ENCODE assay signal across 23 cellular contexts in the genomic region with DNA sequence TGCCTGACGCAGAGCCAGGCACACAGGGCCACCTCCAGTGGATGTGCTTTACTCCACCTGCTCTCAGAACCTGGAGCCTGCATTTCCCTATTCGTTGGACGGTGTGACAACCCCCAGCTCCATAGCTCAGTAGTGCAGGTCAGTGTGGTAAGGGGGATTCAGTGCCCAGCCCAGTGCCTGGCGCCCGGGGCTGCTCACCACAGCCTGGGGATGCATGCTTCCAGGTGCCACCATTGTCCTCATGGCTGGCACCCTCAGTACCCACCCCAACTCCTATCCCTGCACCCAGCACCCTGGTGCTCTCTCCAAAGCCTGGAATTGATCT. TPM values are rescaled to one million over a fixed set of nuclear protein-coding genes. Genes with fewer than 3 reads are reported as not detected.
DNase-seq lines count a peak whose midpoint lies in the region; ATAC-seq, FAIRE-seq and TF ChIP-seq lines count a peak whose summit lies in the region.
"Had no signal": no experiment of that assay in that cellular context is flagged by ENCODE, and none has a peak within 500 bp of the region (broad histone marks: within the 10 kb centered on the region; RNA-seq: fewer than 3 reads in every experiment).

No MANE protein-coding gene starts in this region.

- H3K4me3 Mint-ChIP-seq in astrocyte (ENCODE audit: unreplicated experiment): peak overlapping the region; percentile 20
- H3K4me3 Mint-ChIP-seq: activated naive CD8-positive, alpha-beta T cell treated with anti-CD3 and anti-CD28 coated beads, Interleukin-2, amount 50 U/mL, for 24 hours; CD14-positive monocyte; immature natural killer cell had no signal

- H3K4me3 ChIP-seq in astrocyte (ENCODE audit: insufficient read depth, low read depth, low read length) (no peak overlapping the region), skeletal muscle satellite cell (ENCODE audit: low read length) (peak overlapping the region; percentile 38)
- H3K4me3 ChIP-seq: heart right ventricle had no signal

- H3K36me3 ChIP-seq in astrocyte (ENCODE audit: insufficient read depth, low read length): no peaks in the 10 kb centered on the region
- no peaks in the 10 kb centered on the region for H3K36me3 ChIP-seq in skeletal muscle satellite cell (ENCODE audit: insufficient read depth, low read length)
- H3K36me3 ChIP-seq: heart right ventricle had no signal

- peaks cover 3% of the 10 kb centered on the region for H3K9me3 ChIP-seq in astrocyte (ENCODE audit: insufficient read depth, low read depth, low read length)
- H3K9me3 ChIP-seq in skeletal muscle satellite cell (replicated peaks; ENCODE audit: low read length): no peaks in the 10 kb centered on the region
- H3K9me3 ChIP-seq: heart right ventricle had no signal

- H3K9ac ChIP-seq in astrocyte (ENCODE audit: low read length): peak overlapping the region; percentile 25
- peak overlapping the region; percentile 73 for H3K9ac ChIP-seq in skeletal muscle satellite cell (ENCODE audit: low read depth, low read length)

- peaks cover 6% of the 10 kb centered on the region for H3K9me3 Mint-ChIP-seq in astrocyte (ENCODE audit: unreplicated experiment)
- H3K9me3 Mint-ChIP-seq: activated naive CD8-positive, alpha-beta T cell treated with anti-CD3 and anti-CD28 coated beads, Interleukin-2, amount 50 U/mL, for 24 hours; immature natural killer cell had no signal

- H4K20me1 ChIP-seq in astrocyte (ENCODE audit: insufficient read depth, low read length): no peaks in the 10 kb centered on the region

- DNase-seq in D341Med (ENCODE audit: low spot score): peak; percentile 21
- no peak for DNase-seq in astrocyte (ENCODE audit: low read depth)
- peak; percentile 27 for DNase-seq in left lobe of liver (ENCODE audit: low spot score)
- no peak for DNase-seq in inferior parietal cortex (ENCODE audit: extremely low spot score)
- no peak for DNase-seq in activated CD4-positive, alpha-beta T cell treated with anti-CD3 and anti-CD28 coated beads for 48 hours
- DNase-seq: activated CD8-positive, alpha-beta memory T cell treated with anti-CD3 and anti-CD28 coated beads, Interleukin-2, amount 50 U/mL, for 4 hours; activated naive CD8-positive, alpha-beta T cell treated with anti-CD3 and anti-CD28 coated beads, Interleukin-2, amount 50 U/mL, for 24 hours; heart right ventricle; immature natural killer cell; NCI-H187; NCI-H526 treated with DMSO at 0.1 percent for 48 hours; nucleus accumbens; retina; stimulated activated CD4-positive, alpha-beta T cell treated with anti-CD3 and anti-CD28 coated beads, Interleukin-15, amount 100 ng/mL, for 24 hours; T-helper 2 cell had no signal

- H2AFZ ChIP-seq in astrocyte (ENCODE audit: low read depth, low read length): no peak overlapping the region

- H3K27me3 Mint-ChIP-seq in astrocyte (ENCODE audit: low read depth, unreplicated experiment): peaks cover 6% of the 10 kb centered on the region
- H3K27me3 Mint-ChIP-seq: activated naive CD8-positive, alpha-beta T cell treated with anti-CD3 and anti-CD28 coated beads, Interleukin-2, amount 50 U/mL, for 24 hours had no signal

- no peak overlapping the region for H3K27ac ChIP-seq in astrocyte (ENCODE audit: low read depth, low read length)

- peaks cover 16% of the 10 kb centered on the region for H3K4me1 Mint-ChIP-seq in astrocyte (ENCODE audit: low read depth, unreplicated experiment)
- H3K4me1 Mint-ChIP-seq: activated naive CD8-positive, alpha-beta T cell treated with anti-CD3 and anti-CD28 coated beads, Interleukin-2, amount 50 U/mL, for 24 hours; CD14-positive monocyte; immature natural killer cell had no signal

- peaks cover 7% of the 10 kb centered on the region for H3K36me3 Mint-ChIP-seq in astrocyte (ENCODE audit: low read depth, unreplicated experiment)
- H3K36me3 Mint-ChIP-seq: CD14-positive monocyte, immature natural killer cell had no signal

- H3K4me1 ChIP-seq in astrocyte (ENCODE audit: insufficient read depth, low read length): peaks cover 8% of the 10 kb centered on the region
- H3K4me1 ChIP-seq in skeletal muscle satellite cell (ENCODE audit: control insufficient read depth, insufficient read depth, low read length): peaks cover 25% of the 10 kb centered on the region
- H3K4me1 ChIP-seq: heart right ventricle had no signal

- ATAC-seq in left lobe of liver (no peak), GM18520 (IDR thresholded peaks at IDR 0.05; ENCODE audit: unreplicated experiment) (no peak), GM21360 (IDR thresholded peaks at IDR 0.05; ENCODE audit: unreplicated experiment) (no peak)
- ATAC-seq: activated naive CD8-positive, alpha-beta T cell treated with anti-CD3 and anti-CD28 coated beads, Interleukin-2, amount 50 U/mL, for 24 hours had no signal

- H3K79me2 ChIP-seq in astrocyte (ENCODE audit: insufficient read depth, low read length): no peaks in the 10 kb centered on the region

- FAIRE-seq in astrocyte (lab: Jason Lieb, UNC): no peak
- FAIRE-seq: colon, GM18507, H54 had no signal

- H3K4me2 ChIP-seq in astrocyte (ENCODE audit: low read length) (peak overlapping the region; percentile 47), skeletal muscle satellite cell (ENCODE audit: low read length) (peak overlapping the region; percentile 54)

- H3K27ac Mint-ChIP-seq in astrocyte (ENCODE audit: unreplicated experiment): no peak overlapping the region
- H3K27ac Mint-ChIP-seq: activated naive CD8-positive, alpha-beta T cell treated with anti-CD3 and anti-CD28 coated beads, Interleukin-2, amount 50 U/mL, for 24 hours; immature natural killer cell had no signal

- TF ChIP-seq CTCF in astrocyte (IDR thresholded peaks at IDR 0.05; ENCODE audit: insufficient read depth, low read depth, low read length): no peak

- H3K27me3 ChIP-seq in astrocyte (ENCODE audit: insufficient read depth, low read length) (no peaks in the 10 kb centered on the region), skeletal muscle satellite cell (ENCODE audit: control insufficient read depth, insufficient read depth, low read length) (peaks cover 5% of the 10 kb centered on the region)

RNA-seq across cellular contexts. Expression of a gene that starts 32.8 kb away (rescaled TPM):
- total RNA-seq in astrocyte (18.8 and 26.6 TPM in 2 replicates), left lobe of liver (11.9 TPM)
- total RNA-seq in skeletal muscle satellite cell (2012; rRNA removed): 52.0 and 56.0 TPM in 2 replicates
- total RNA-seq: G401 had no signal

Comparison
In these comparisons a context has a peak if more than half of its experiments do, and no peak if none do; other contexts are left out.
1. DNase-seq: peak in D341Med (single experiment) and left lobe of liver (single experiment); none in astrocyte (single experiment), inferior parietal cortex (single experiment) and activated CD4-positive, alpha-beta T cell treated with anti-CD3 and anti-CD28 coated beads for 48 hours (single experiment).